23 cellular contexts compared by ENCODE assay signal in the genomic region with DNA sequence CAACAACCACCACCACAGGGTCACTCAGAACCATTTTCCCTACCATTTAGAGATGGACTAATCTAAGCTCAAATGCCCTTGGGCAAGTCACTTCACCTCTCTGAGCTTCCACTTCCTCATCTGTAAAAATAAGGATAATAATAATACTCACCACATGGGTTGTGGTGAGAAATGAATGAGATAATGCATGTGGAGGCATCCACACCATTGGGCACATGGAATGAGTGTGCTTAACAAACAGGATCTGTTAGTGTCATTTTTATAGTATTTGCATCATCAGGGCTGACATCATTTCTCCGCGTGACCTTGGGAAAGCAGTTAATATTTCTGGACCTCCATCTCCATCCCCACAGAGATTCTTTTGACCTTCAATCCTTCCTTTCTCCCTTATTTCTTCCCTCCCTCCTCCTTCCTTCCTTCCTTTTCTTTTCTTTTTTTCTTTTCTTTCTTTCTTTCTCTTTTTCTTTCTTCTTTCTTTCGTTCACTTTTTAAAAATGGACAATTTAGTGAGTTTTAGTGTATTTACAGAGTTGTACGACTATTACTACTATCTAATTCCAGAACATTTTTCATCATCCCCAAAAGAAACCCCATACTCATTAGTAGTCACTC. TPM values are rescaled to one million over a fixed set of nuclear protein-coding genes. Genes with fewer than 3 reads are reported as not detected.
DNase-seq lines count a peak whose midpoint lies in the region; ATAC-seq, FAIRE-seq and TF ChIP-seq lines count a peak whose summit lies in the region.
"Had no signal": no experiment of that assay in that cellular context is flagged by ENCODE, and none has a peak within 500 bp of the region (broad histone marks: within the 10 kb centered on the region; RNA-seq: fewer than 3 reads in every experiment).

No MANE protein-coding gene starts in this region.

- TF ChIP-seq CTCF in foreskin keratinocyte (conservative IDR thresholded peaks at IDR 0.05), result no peak
- no peak for TF ChIP-seq CTCF in kidney (IDR thresholded peaks at IDR 0.05; ENCODE audit: borderline replicate concordance, extremely low read depth, insufficient read depth)

- in situ Hi-C loops in SK-MEL-5 (cut with HindIII; ENCODE audit: low pct_unique_long_range_greater_than_20kb, low sequenced_read_pairs), result no loop called here

- ATAC-seq in foreskin keratinocyte (peak; percentile 35), GM18867 (IDR thresholded peaks at IDR 0.05; ENCODE audit: unreplicated experiment) (no peak), GM19023 (IDR thresholded peaks at IDR 0.05; ENCODE audit: unreplicated experiment) (no peak), sciatic nerve (no peak)
- ATAC-seq: heart right ventricle had no signal

- H3K27ac ChIP-seq in foreskin keratinocyte (no peak overlapping the region), kidney (ENCODE audit: low read depth in 2 of 2, low read length in 2 of 2) (no peak overlapping the region)
- H3K27ac ChIP-seq: BLaER1, brain microvascular endothelial cell, dorsolateral prefrontal cortex, esophagus squamous epithelium, heart right ventricle had no signal

- FAIRE-seq in kidney (lab: Jason Lieb, UNC), result no peak
- FAIRE-seq: GM19239, keratinocyte had no signal

- H3K36me3 ChIP-seq in kidney (ENCODE audit: control insufficient read depth in 1 of 2, insufficient read depth in 2 of 2, low read length in 2 of 2), result no peaks in the 10 kb centered on the region
- H3K36me3 ChIP-seq: BLaER1, brain microvascular endothelial cell, esophagus squamous epithelium, heart right ventricle had no signal

- no peaks in the 10 kb centered on the region for H3K4me1 ChIP-seq in foreskin keratinocyte
- H3K4me1 ChIP-seq in kidney (ENCODE audit: control insufficient read depth in 1 of 2, insufficient read depth in 1 of 2, low read depth in 1 of 2, low read length in 2 of 2), result peaks cover 9% of the 10 kb centered on the region in 2 donors

- H3K9me3 ChIP-seq in kidney (ENCODE audit: control insufficient read depth in 1 of 2, low read length in 2 of 2), result no peaks in the 10 kb centered on the region
- H3K9me3 ChIP-seq: BLaER1, esophagus squamous epithelium, heart right ventricle had no signal

- no peak overlapping the region for H3K9ac ChIP-seq in kidney (ENCODE audit: low read length in 2 of 2)
- H3K9ac ChIP-seq: BLaER1 had no signal

- H3K27me3 ChIP-seq in foreskin keratinocyte, result no peaks in the 10 kb centered on the region
- H3K27me3 ChIP-seq: BLaER1, brain microvascular endothelial cell, dorsolateral prefrontal cortex, esophagus squamous epithelium, heart right ventricle had no signal

- DNase-seq in Daoy (ENCODE audit: low read depth), result peak; percentile 20
- DNase-seq in HT1080 (ENCODE audit: low read depth), result peak; percentile 25
- DNase-seq in SK-MEL-5 (ENCODE audit: low read depth, low spot score), result peak; percentile 79
- DNase-seq in foreskin keratinocyte, result peak in 1 of 2 donors; percentile 52
- no peak for DNase-seq in kidney
- no peak for DNase-seq in sciatic nerve (ENCODE audit: low spot score)
- DNase-seq: activated CD4-positive, alpha-beta T cell treated with anti-CD3 and anti-CD28 coated beads for 48 hours; activated T-cell treated with anti-CD3 and anti-CD28 coated beads, Interleukin-2, amount 50 U/mL, for 1 hour; brain microvascular endothelial cell; DMS 273 treated with DMSO at 0.1 percent for 48 hours; dorsolateral prefrontal cortex; esophagus squamous epithelium; heart right ventricle; NCI-H1694 treated with DMSO at 0.1 percent for 48 hours; NCI-H226; NK-92 treated with Interleukin-12 subunit alpha and Interleukin-12 subunit beta, amount 100 ng/mL, for 24 hours; SHP77; stimulated activated naive CD4-positive, alpha-beta T cell treated with Interleukin-2 at 50 U/mL for 16 hours had no signal

- intact Hi-C loops in kidney (cut with DNase I), result loop anchor here (10.0 kb wide), 1 partner anchor 57 kb away; no protein-coding TSS in a partner anchor
- intact Hi-C loops in sciatic nerve (cut with DNase I), result no loop called here

- H3K4me3 ChIP-seq in kidney (ENCODE audit: low read length in 2 of 2), result no peak overlapping the region
- H3K4me3 ChIP-seq: BLaER1, dorsolateral prefrontal cortex, esophagus squamous epithelium, heart right ventricle had no signal

RNA-seq across cellular contexts. Expression of a gene that starts 7.7 kb away (rescaled TPM):
- 7.1 and 12.3 TPM in 2 replicates for total RNA-seq in Daoy (2014; rRNA removed; shearing (Covaris generic))
- 19.5 and 35.0 TPM in 2 replicates for total RNA-seq in HT1080 (2014; rRNA removed; shearing (Covaris generic))
- 38.3 and 48.0 TPM in 2 replicates for polyA plus RNA-seq in HT1080 (2015; cell fraction: cytosol; rRNA removed)
- 38.2 and 41.4 TPM in 2 replicates for polyA plus RNA-seq in HT1080 (2015; cell fraction: nucleus; rRNA removed)
- total RNA-seq in SK-MEL-5 (2014; rRNA removed; shearing (Covaris generic)), result 22.7 and 23.4 TPM in 2 replicates
- 24.2 and 29.9 TPM in 2 replicates for polyA plus RNA-seq in SK-MEL-5 (2015; cell fraction: cytosol; rRNA removed)
- polyA plus RNA-seq in SK-MEL-5 (2015; cell fraction: nucleus; rRNA removed), result 14.2 and 20.6 TPM in 2 replicates
- total RNA-seq in foreskin keratinocyte, result 30.1 and 36.0 TPM in 2 replicates
- 27.9 and 34.1 TPM in 2 replicates for polyA plus RNA-seq in foreskin keratinocyte
- 22.8 TPM for total RNA-seq in kidney
- polyA plus RNA-seq in kidney (ENCODE audit: insufficient read depth, low read depth, low replicate concordance), result 14.7 TPM
- total RNA-seq in sciatic nerve, result 21.3 TPM

RNA-seq across cellular contexts. Expression of a gene that starts 23.1 kb away (rescaled TPM):
- total RNA-seq in Daoy (2014; rRNA removed; shearing (Covaris generic)), result 0.30 and 0.80 TPM in 2 replicates
- total RNA-seq in HT1080 (2014; rRNA removed; shearing (Covaris generic)), result 5.5 and 7.4 TPM in 2 replicates
- polyA plus RNA-seq in HT1080 (2015; cell fraction: cytosol; rRNA removed), result 50.0 and 54.7 TPM in 2 replicates
- 62.3 and 71.9 TPM in 2 replicates for polyA plus RNA-seq in HT1080 (2015; cell fraction: nucleus; rRNA removed)
- 3.3 and 4.0 TPM in 2 replicates for total RNA-seq in SK-MEL-5 (2014; rRNA removed; shearing (Covaris generic))
- 60.2 and 68.2 TPM in 2 replicates for polyA plus RNA-seq in SK-MEL-5 (2015; cell fraction: cytosol; rRNA removed)
- polyA plus RNA-seq in SK-MEL-5 (2015; cell fraction: nucleus; rRNA removed), result 33.7 and 45.3 TPM in 2 replicates
- total RNA-seq in foreskin keratinocyte, result 10.1 and 12.4 TPM in 2 replicates
- polyA plus RNA-seq in foreskin keratinocyte, result 17.9 and 18.2 TPM in 2 replicates
- total RNA-seq in kidney, result 26.6 TPM
- polyA plus RNA-seq in kidney (ENCODE audit: insufficient read depth, low read depth, low replicate concordance), result 29.1 TPM
- 30.3 TPM for total RNA-seq in sciatic nerve

Comparison
In these comparisons a context has a peak if more than half of its experiments do, and no peak if none do; other contexts are left out.
1. DNase-seq: peak in Daoy (single experiment), HT1080 (single experiment) and SK-MEL-5 (single experiment); none in kidney (single experiment) and sciatic nerve (single experiment).